Comparison of ENCODE assay signal across 1 cellular context in genomic region chr11:64241430-64242153, GRCh38.
TF ChIP-seq lines count a peak whose summit lies in the region.

No MANE protein-coding gene starts in this region.

TF ChIP-seq in HepG2, 621 proteins besides CTCF, POLR2A, EP300 and RAD21 (continues in another document):
- no peak for TF ChIP-seq MED8 (CRISPR knock-in tag; IDR thresholded peaks at IDR 0.05; ENCODE audit: insufficient replicate concordance)
- TF ChIP-seq TAF15 (IDR thresholded peaks at IDR 0.05; ENCODE audit: low read depth, low read length, poor library complexity, severe bottlenecking) = peak; percentile 26
- TF ChIP-seq ZNF501 (CRISPR knock-in tag; IDR thresholded peaks at IDR 0.05) = peak; percentile 6; the same call in 1 of the 2 replicates
- TF ChIP-seq SIX1 (CRISPR knock-in tag; IDR thresholded peaks at IDR 0.05; ENCODE audit: borderline replicate concordance) = no peak
- peak; percentile 36 for TF ChIP-seq NR0B2 (CRISPR knock-in tag; IDR thresholded peaks at IDR 0.05)
- TF ChIP-seq SRF (IDR thresholded peaks at IDR 0.05; ENCODE audit: low read depth, low read length) = 0 out of 2 replicates have a peak, but pooled peaks have one; percentile 13
- 0 out of 2 replicates have a peak, but pooled peaks have one; percentile 29 for TF ChIP-seq ZNF772 (CRISPR knock-in tag; IDR thresholded peaks at IDR 0.05)
- TF ChIP-seq ZNF549 (CRISPR knock-in tag; IDR thresholded peaks at IDR 0.05) = 0 out of 2 replicates have a peak, but pooled peaks have one; percentile 59
- peak; percentile 52 for TF ChIP-seq HNRNPLL (IDR thresholded peaks at IDR 0.05; ENCODE audit: low read depth, low read length, poor library complexity, severe bottlenecking)
- TF ChIP-seq UBTF (CRISPR knock-in tag; IDR thresholded peaks at IDR 0.05) = peak; percentile 63
- peak; percentile 27; the same call in 1 of the 3 replicates for TF ChIP-seq MXI1 (IDR thresholded peaks at IDR 0.05; ENCODE audit: borderline replicate concordance, low read depth, low read length)
- TF ChIP-seq HOXA9 (CRISPR knock-in tag; IDR thresholded peaks at IDR 0.05; ENCODE audit: borderline replicate concordance) = no peak
- TF ChIP-seq SETDB1 (CRISPR knock-in tag; IDR thresholded peaks at IDR 0.05; ENCODE audit: borderline replicate concordance) = no peak
- 0 out of 2 replicates have a peak, but pooled peaks have one; percentile 8 for TF ChIP-seq TMF1 (CRISPR knock-in tag; IDR thresholded peaks at IDR 0.05; ENCODE audit: low read depth)
- TF ChIP-seq ZMAT3 (CRISPR knock-in tag; conservative IDR thresholded peaks at IDR 0.05) = 0 out of 2 replicates have a peak, but pooled peaks have one; percentile 39
- TF ChIP-seq ZNF343 (CRISPR knock-in tag; IDR thresholded peaks at IDR 0.05) = peak; percentile 10; the same call in 1 of the 2 replicates
- TF ChIP-seq ZBTB7B (CRISPR knock-in tag; IDR thresholded peaks at IDR 0.05) = peak; percentile 42; the same call in 1 of the 2 replicates
- TF ChIP-seq SIN3A (IDR thresholded peaks at IDR 0.05; ENCODE audit: borderline replicate concordance, low read depth, low read length) = peak; percentile 58; the same call in 1 of the 2 replicates
- TF ChIP-seq HDAC1 (CRISPR knock-in tag; IDR thresholded peaks at IDR 0.05) = peak; percentile 13; the same call in 1 of the 2 replicates
- no peak for TF ChIP-seq IKZF4 (CRISPR knock-in tag; IDR thresholded peaks at IDR 0.05; ENCODE audit: borderline replicate concordance, low read depth, not compliant biosample characterization)
- TF ChIP-seq SNAI1 (CRISPR knock-in tag; IDR thresholded peaks at IDR 0.05; ENCODE audit: borderline replicate concordance) = 0 out of 2 replicates have a peak, but pooled peaks have one; percentile 61
- no peak for TF ChIP-seq POGZ (CRISPR knock-in tag; IDR thresholded peaks at IDR 0.05)
- TF ChIP-seq SAP130 (CRISPR knock-in tag; IDR thresholded peaks at IDR 0.05; ENCODE audit: low read depth) = peak; percentile 50
- no peak for TF ChIP-seq ARNTL (CRISPR knock-in tag; IDR thresholded peaks at IDR 0.05)
- no peak for TF ChIP-seq TBL1XR1 (IDR thresholded peaks at IDR 0.05; ENCODE audit: borderline replicate concordance, low read length, partially characterized antibody)
- no peak for TF ChIP-seq ZBTB3 (CRISPR knock-in tag; IDR thresholded peaks at IDR 0.05; ENCODE audit: borderline replicate concordance, low read depth)
- no peak for TF ChIP-seq ZNF639 (CRISPR knock-in tag; conservative IDR thresholded peaks at IDR 0.05)
- TF ChIP-seq ZNF331 (CRISPR knock-in tag; IDR thresholded peaks at IDR 0.05) = 0 out of 2 replicates have a peak, but pooled peaks have one; percentile 4
- TF ChIP-seq HOXA3 (CRISPR knock-in tag; IDR thresholded peaks at IDR 0.05) = no peak; the same call in 1 of the 2 replicates
- TF ChIP-seq ZGPAT (CRISPR knock-in tag; IDR thresholded peaks at IDR 0.05) = 0 out of 2 replicates have a peak, but pooled peaks have one; percentile 12
- TF ChIP-seq HNRNPUL1 (IDR thresholded peaks at IDR 0.05; ENCODE audit: low read depth, low read length) = no peak
- no peak for TF ChIP-seq NCOA5 (CRISPR knock-in tag; IDR thresholded peaks at IDR 0.05)
- TF ChIP-seq NKX3-1 (CRISPR knock-in tag; IDR thresholded peaks at IDR 0.05) = no peak
- TF ChIP-seq TARDBP (CRISPR knock-in tag; IDR thresholded peaks at IDR 0.05) = no peak
- 0 out of 2 replicates have a peak, but pooled peaks have one; percentile 15 for TF ChIP-seq ARHGAP35 (CRISPR knock-in tag; IDR thresholded peaks at IDR 0.05; ENCODE audit: borderline replicate concordance)
- TF ChIP-seq ZFX (CRISPR knock-in tag; IDR thresholded peaks at IDR 0.05; ENCODE audit: low read depth) = peak; percentile 16
- no peak for TF ChIP-seq JUND (CRISPR knock-in tag; IDR thresholded peaks at IDR 0.05)
- no peak for TF ChIP-seq ETS1 (CRISPR knock-in tag; IDR thresholded peaks at IDR 0.05)
- no peak for TF ChIP-seq ONECUT2 (CRISPR knock-in tag; IDR thresholded peaks at IDR 0.05)
- no peak for TF ChIP-seq ZNF792 (CRISPR knock-in tag; IDR thresholded peaks at IDR 0.05)
- peak; percentile 64 for TF ChIP-seq KDM2A (CRISPR knock-in tag; IDR thresholded peaks at IDR 0.05; ENCODE audit: borderline replicate concordance, low read depth)
- TF ChIP-seq YY1 (IDR thresholded peaks at IDR 0.05; ENCODE audit: insufficient read depth, insufficient replicate concordance, low read depth, low read length) = peak; percentile 88
- 0 out of 2 replicates have a peak, but pooled peaks have one; percentile 51 for TF ChIP-seq ZC3H13 (CRISPR knock-in tag; IDR thresholded peaks at IDR 0.05)
- TF ChIP-seq SMAD9 (CRISPR knock-in tag; IDR thresholded peaks at IDR 0.05) = no peak
- no peak for TF ChIP-seq E2F2 (CRISPR knock-in tag; IDR thresholded peaks at IDR 0.05; ENCODE audit: borderline replicate concordance)
- no peak for TF ChIP-seq U2AF2 (IDR thresholded peaks at IDR 0.05; ENCODE audit: low read depth, low read length)
- TF ChIP-seq KLF16 (CRISPR knock-in tag; IDR thresholded peaks at IDR 0.05) = no peak
- peak; percentile 65 for TF ChIP-seq NFYB (CRISPR knock-in tag; IDR thresholded peaks at IDR 0.05)
- TF ChIP-seq ZNF747 (CRISPR knock-in tag; IDR thresholded peaks at IDR 0.05; ENCODE audit: borderline replicate concordance) = peak; percentile 33
- 0 out of 2 replicates have a peak, but pooled peaks have one; percentile 20 for TF ChIP-seq MXD1 (CRISPR knock-in tag; IDR thresholded peaks at IDR 0.05)
- peak; percentile 72; the same call in 1 of the 2 replicates for TF ChIP-seq PHF8 (CRISPR knock-in tag; IDR thresholded peaks at IDR 0.05)
- 0 out of 2 replicates have a peak, but pooled peaks have one; percentile 9 for TF ChIP-seq SALL2 (CRISPR knock-in tag; IDR thresholded peaks at IDR 0.05)
- TF ChIP-seq ZHX1 (CRISPR knock-in tag; IDR thresholded peaks at IDR 0.05; ENCODE audit: low read depth) = 0 out of 2 replicates have a peak, but pooled peaks have one; percentile 22
- TF ChIP-seq HNF1B (CRISPR knock-in tag; IDR thresholded peaks at IDR 0.05) = peak; percentile 17; the same call in 1 of the 2 replicates
- TF ChIP-seq PCBP1 (IDR thresholded peaks at IDR 0.05; ENCODE audit: borderline replicate concordance, low read depth, low read length) = peak; percentile 64; the same call in 1 of the 2 replicates
- no peak for TF ChIP-seq NONO (IDR thresholded peaks at IDR 0.05)
- TF ChIP-seq NONO (CRISPR knock-in tag; conservative IDR thresholded peaks at IDR 0.05) = peak; percentile 41; the same call in 1 of the 2 replicates
